In genomic region chr3:161251716-161252115, GRCh38 we compare ENCODE assay signal across 33 cellular contexts.
"Had no signal": no experiment of that assay in that cellular context is flagged by ENCODE, and none has a peak within 500 bp of the region (broad histone marks: within the 10 kb centered on the region; RNA-seq: fewer than 3 reads in every experiment).

No MANE protein-coding gene starts in this region.

- H3K27ac ChIP-seq: brain microvascular endothelial cell, PC-9, SJCRH30, SK-N-MC had no signal

- DNase-seq: activated CD4-positive, alpha-beta T cell treated with anti-CD3 and anti-CD28 coated beads, Interleukin-2, amount 10 ng/mL, durations not matched to agents 24 days and 14 days; activated CD4-positive, alpha-beta T cell treated with anti-CD3 and anti-CD28 coated beads, Interleukin-2, amount 50 U/mL, for 4 hours; activated CD8-positive, alpha-beta T cell treated with anti-CD3 and anti-CD28 coated beads for 36 hours; activated effector memory CD4-positive, alpha-beta T cell treated with anti-CD3 and anti-CD28 coated beads, Interleukin-2, amount 50 U/mL, for 16 hours; activated naive CD4-positive, alpha-beta T cell; activated naive CD4-positive, alpha-beta T cell treated with anti-CD3 and anti-CD28 coated beads, Interleukin-2, amount 50 U/mL, for 16 hours; activated naive CD8-positive, alpha-beta T cell treated with anti-CD3 and anti-CD28 coated beads for 36 hours; activated T-cell treated with anti-CD3 and anti-CD28 coated beads, Interleukin-2, amount 50 U/mL, for 1 hour; activated T-cell treated with anti-CD3 and anti-CD28 coated beads, Interleukin-2, amount 50 U/mL, for 72 hours; amniotic stem cell; aorta; brain microvascular endothelial cell; Karpas-422; KBM-7; MG63; NCI-H1048; NCI-H1105 treated with DMSO at 0.1 percent for 48 hours; NCI-H1436; NCI-H1694; NCI-H1930; NCI-H2081 treated with DMSO at 0.1 percent for 48 hours; NCI-H2171; NCI-H510A; NCI-H526; NCI-H748 treated with DMSO at 0.1 percent for 48 hours; NK-92 treated with Interleukin-12 subunit alpha and Interleukin-12 subunit beta, amount 100 ng/mL, for 24 hours; PC-9; SHP77; SJCRH30 had no signal

- H3K9me3 ChIP-seq: MG63, SJCRH30 had no signal

- H3K27me3 ChIP-seq: brain microvascular endothelial cell, MG63, SJCRH30 had no signal

- H3K4me1 ChIP-seq: SJCRH30 had no signal

- H3K4me2 ChIP-seq: PC-9 had no signal

- H2AFZ ChIP-seq: PC-9 had no signal

- FAIRE-seq: RCC 7860, TTC549 had no signal

- H3K4me3 ChIP-seq: MG63, PC-9, SJCRH30, SK-N-MC had no signal

- ATAC-seq: activated CD8-positive, alpha-beta T cell treated with anti-CD3 and anti-CD28 coated beads for 36 hours; activated T-cell treated with anti-CD3 and anti-CD28 coated beads, Interleukin-2, amount 50 U/mL, for 72 hours; activated T-helper 17 cell treated with anti-CD3 and anti-CD28 coated beads, Interleukin-2, amount 50 U/mL, for 72 hours had no signal
